20 cellular contexts compared by ENCODE assay signal in genomic region chr1:209383907-209384709, GRCh38.
DNase-seq lines count a peak whose midpoint lies in the region; ATAC-seq, FAIRE-seq and TF ChIP-seq lines count a peak whose summit lies in the region.
"Had no signal": no experiment of that assay in that cellular context is flagged by ENCODE, and none has a peak within 500 bp of the region (broad histone marks: within the 10 kb centered on the region; RNA-seq: fewer than 3 reads in every experiment).

No MANE protein-coding gene starts in this region.

- BruUV-seq in PC-9 (replicated peaks; lab: Mats Ljungman, UMichigan), result TSS peak; percentile 61

- H3K4me1 ChIP-seq in PC-9 (replicated peaks; ENCODE audit: insufficient read depth), result peaks cover 69% of the 10 kb centered on the region
- peaks cover 11 to 88% (median 34%) of the 10 kb centered on the region in 3 donors for H3K4me1 ChIP-seq in esophagus squamous epithelium
- H3K4me1 ChIP-seq: ascending aorta, right lobe of liver had no signal

- H3K27me3 Mint-ChIP-seq in progenitor cell of endocrine pancreas, result no peaks in the 10 kb centered on the region
- H3K27me3 Mint-ChIP-seq: IgD-negative memory B cell had no signal

- CTCF ChIA-PET in PC-9 (lab: Charles Lee), result interaction anchor here (0.6 to 1.7 kb wide), 6 partner anchors 14 to 1363 kb away, joined by 3 to 5 read pairs (median 4); no protein-coding TSS in a partner anchor

- POLR2A ChIA-PET in PC-9 (lab: Charles Lee; ENCODE audit: unreplicated experiment), result interaction anchor here (0.5 to 1.7 kb wide), 10 partner anchors 17 to 1560 kb away, joined by 3 to 25 read pairs (median 8); no protein-coding TSS in a partner anchor

- TF ChIP-seq CTCF in PC-9 (conservative IDR thresholded peaks at IDR 0.05) (no peak), esophagus squamous epithelium (IDR thresholded peaks at IDR 0.05) (no peak), progenitor cell of endocrine pancreas (IDR thresholded peaks at IDR 0.05; ENCODE audit: unreplicated experiment) (no peak)

- TF ChIP-seq POLR2A in esophagus squamous epithelium (IDR thresholded peaks at IDR 0.05), result no peak

- WGBS in esophagus squamous epithelium, 2 donors, result 39 to 44% methylated on average over 3 to 5 of the region's 5 CpGs

- H2AFZ ChIP-seq in PC-9, result peak overlapping the region; percentile 30; the same call in 1 of the 2 replicates

- H3K79me2 ChIP-seq in PC-9 (ENCODE audit: low read depth), result no peaks in the 10 kb centered on the region

- H3K27ac ChIP-seq in PC-9, result peak overlapping the region; percentile 77
- H3K27ac ChIP-seq in esophagus squamous epithelium, result peak overlapping the region; percentile 68 to 84 (median 78)
- H3K27ac ChIP-seq: ascending aorta, coronary artery, right lobe of liver had no signal

- H3K36me3 ChIP-seq in PC-9 (ENCODE audit: low read depth) (no peaks in the 10 kb centered on the region), esophagus squamous epithelium (no peaks in the 10 kb centered on the region)
- H3K36me3 ChIP-seq: ascending aorta, HAP-1, right lobe of liver had no signal

- DNase-seq in HTR-8/SVneo (ENCODE audit: insufficient read length, low spot score) (no peak), PC-9 (peak; percentile 55 to 90), esophagus squamous epithelium (lab: John Stamatoyannopoulos, UW) (no peak), progenitor cell of endocrine pancreas (ENCODE audit: low spot score, unreplicated experiment) (no peak), NCI-H82 treated with DMSO at 0.1 percent for 48 hours (lab: John Stamatoyannopoulos, UW; ENCODE audit: unreplicated experiment) (no peak), HT-29 (ENCODE audit: low spot score) (no peak), UCSD-AML1 (lab: John Stamatoyannopoulos, UW; ENCODE audit: unreplicated experiment) (no peak)
- DNase-seq: activated naive CD4-positive, alpha-beta T cell treated with Interleukin-2 at 50 U/mL for 16 hours; AML-193; midbrain; NCI-H2029 treated with DMSO at 0.1 percent for 48 hours; NCI-H82; right lobe of liver; stimulated activated CD4-positive, alpha-beta T cell treated with anti-CD3 and anti-CD28 coated beads, Interleukin-2, amount 100 ng/mL, for 48 hours; T-helper 2 cell had no signal

- no peak for ATAC-seq in GM21423 (IDR thresholded peaks at IDR 0.05; ENCODE audit: unreplicated experiment)
- ATAC-seq: right lobe of liver had no signal

- H3K27ac Mint-ChIP-seq in progenitor cell of endocrine pancreas, result peak overlapping the region; percentile 82
- H3K27ac Mint-ChIP-seq: IgD-negative memory B cell had no signal

- H4K20me1 ChIP-seq in PC-9 (ENCODE audit: insufficient read depth), result no peaks in the 10 kb centered on the region

- H3K4me1 Mint-ChIP-seq in progenitor cell of endocrine pancreas (ENCODE audit: low read depth), result peaks cover 24% of the 10 kb centered on the region
- H3K4me1 Mint-ChIP-seq: IgD-negative memory B cell had no signal

- no peaks in the 10 kb centered on the region for H3K27me3 ChIP-seq in PC-9 (ENCODE audit: insufficient read depth, low read depth)
- H3K27me3 ChIP-seq in esophagus squamous epithelium, result no peaks in the 10 kb centered on the region
- H3K27me3 ChIP-seq: ascending aorta, right lobe of liver had no signal

- no peak overlapping the region for H3K4me3 ChIP-seq in PC-9
- H3K4me3 ChIP-seq in esophagus squamous epithelium, result no peak overlapping the region
- H3K4me3 ChIP-seq: ascending aorta, coronary artery, HAP-1, right lobe of liver had no signal

- H3F3A ChIP-seq in PC-9 (ENCODE audit: insufficient read depth, low read depth), result peaks cover 43% of the 10 kb centered on the region

- no peaks in the 10 kb centered on the region for H3K36me3 Mint-ChIP-seq in progenitor cell of endocrine pancreas (ENCODE audit: insufficient read depth)
- H3K36me3 Mint-ChIP-seq: IgD-negative memory B cell had no signal

- FAIRE-seq in HTR-8/SVneo (lab: Jason Lieb, UNC), result peak; percentile 13

- H3K4me3 Mint-ChIP-seq in progenitor cell of endocrine pancreas (ENCODE audit: low read depth), result no peak overlapping the region
- H3K4me3 Mint-ChIP-seq: IgD-negative memory B cell had no signal

- peak overlapping the region; percentile 57 for H3K4me2 ChIP-seq in PC-9

- H3K9me3 ChIP-seq in PC-9 (ENCODE audit: insufficient read depth, low read depth) (peaks cover 8% of the 10 kb centered on the region; the same call in 1 of the 2 replicates), esophagus squamous epithelium (no peaks in the 10 kb centered on the region)
- H3K9me3 ChIP-seq: ascending aorta, HAP-1, right lobe of liver had no signal

- H3K9me3 Mint-ChIP-seq in progenitor cell of endocrine pancreas (ENCODE audit: low read depth), result no peaks in the 10 kb centered on the region

- intact Hi-C loops in PC-9 (cut with micrococcal nuclease; ENCODE audit: unreplicated experiment), result loop anchor here (1.0 kb wide), 3 partner anchors 20 to 49 kb away; no protein-coding TSS in a partner anchor
- intact Hi-C loops in esophagus squamous epithelium (cut with DNase I), result no loop called here

- no peaks in the 10 kb centered on the region for H3K9me2 ChIP-seq in PC-9 (ENCODE audit: insufficient read depth)

Comparison
In these comparisons a context has a peak if more than half of its experiments do, and no peak if none do; other contexts are left out.
1. DNase-seq: peak in PC-9 (2 of 2); none in HTR-8/SVneo (single experiment), esophagus squamous epithelium (single experiment), progenitor cell of endocrine pancreas (single experiment), NCI-H82 treated with DMSO at 0.1 percent for 48 hours (single experiment), HT-29 (single experiment) and UCSD-AML1 (single experiment).